ENCODE assay signal across 8 cellular contexts in genomic region chr15:48811325-48811938, GRCh38. TPM values are rescaled to one million over a fixed set of nuclear protein-coding genes. Genes with fewer than 3 reads are reported as not detected.
DNase-seq lines count a peak whose midpoint lies in the region; ATAC-seq lines count a peak whose summit lies in the region.

No MANE protein-coding gene starts in this region.

- H3K9me3 Mint-ChIP-seq in activated T-cell treated with anti-CD3 and anti-CD28 coated beads, Interleukin-2, amount 50 U/mL, for 24 hours = no peaks in the 10 kb centered on the region
- H3K9me3 Mint-ChIP-seq in T-cell = no peaks in the 10 kb centered on the region

- POLR2A ChIA-PET in T-cell (lab: Charles Lee) = interaction anchor here (0.6 to 2.2 kb wide), 2 partner anchors 9 to 66 kb away, joined by 4 to 11 read pairs; partner anchors contain the start of gene EID1 (in 1 of the 2)

- H3K27ac Mint-ChIP-seq in activated T-cell treated with anti-CD3 and anti-CD28 coated beads, Interleukin-2, amount 50 U/mL, for 24 hours = peak overlapping the region; percentile 72
- peak overlapping the region; percentile 37 to 77 for H3K27ac Mint-ChIP-seq in T-cell

- peaks cover 3% of the 10 kb centered on the region for H3K27me3 Mint-ChIP-seq in activated T-cell treated with anti-CD3 and anti-CD28 coated beads, Interleukin-2, amount 50 U/mL, for 24 hours
- peaks cover 5% of the 10 kb centered on the region in 2 donors for H3K27me3 Mint-ChIP-seq in T-cell

- CTCF ChIA-PET in T-cell (lab: Charles Lee) = interaction anchor here in 1 of 2 donors (0.6 to 1.6 kb wide), 8 partner anchors 11 to 1541 kb away, joined by 3 to 13 read pairs (median 4); partner anchors contain the start of genes COPS2 and EID1

- peak overlapping the region; percentile 85 for H3K4me3 ChIP-seq in skeletal muscle cell (ENCODE audit: low read depth, low read length)

- no peak for DNase-seq in activated T-cell treated with anti-CD3 and anti-CD28 coated beads, Interleukin-2, amount 50 U/mL, for 24 hours
- no peak for DNase-seq in activated T-cell treated with anti-CD3 and anti-CD28 coated beads for 4 hours
- peak in 1 of 34 experiments; percentile 0 for DNase-seq in T-cell
- DNase-seq in left ventricle myocardium superior = no peak
- DNase-seq in skeletal muscle cell (ENCODE audit: low read depth) = no peak
- DNase-seq in NCI-H2196 (lab: John Stamatoyannopoulos, UW; ENCODE audit: unreplicated experiment) = no peak

- intact Hi-C loops in left ventricle myocardium superior (cut with micrococcal nuclease) = no loop called here

- H3K4me3 Mint-ChIP-seq in activated T-cell treated with anti-CD3 and anti-CD28 coated beads, Interleukin-2, amount 50 U/mL, for 24 hours = peak overlapping the region; percentile 96
- peak overlapping the region; percentile 81 to 97 (median 94) for H3K4me3 Mint-ChIP-seq in T-cell

- ATAC-seq in T-cell (replicated peaks in 1 of 4) (no peak), left ventricle myocardium superior (peak; percentile 9), HG03139 (IDR thresholded peaks at IDR 0.05; ENCODE audit: unreplicated experiment) (no peak), HG02973 (IDR thresholded peaks at IDR 0.05; ENCODE audit: unreplicated experiment) (no peak)

- H3K36me3 Mint-ChIP-seq in activated T-cell treated with anti-CD3 and anti-CD28 coated beads, Interleukin-2, amount 50 U/mL, for 24 hours (ENCODE audit: low read depth) = peaks cover 20% of the 10 kb centered on the region
- H3K36me3 Mint-ChIP-seq in T-cell = no peaks in the 10 kb centered on the region

- H3K4me1 Mint-ChIP-seq in activated T-cell treated with anti-CD3 and anti-CD28 coated beads, Interleukin-2, amount 50 U/mL, for 24 hours (ENCODE audit: low read depth) = peaks cover 27% of the 10 kb centered on the region
- peaks cover 20 to 35% (median 29%) of the 10 kb centered on the region in 3 donors for H3K4me1 Mint-ChIP-seq in T-cell

RNA-seq across cellular contexts. Expression of gene CEP152, which starts 0.6 kb away (rescaled TPM):
- total RNA-seq in T-cell (10 to 100 TPM in 3 of 5 donors, 1 to 10 TPM in 2; 6.6 to 11.4 (median 10.3) TPM), left ventricle myocardium superior (1.3 TPM)
